1 cellular context compared by ENCODE assay signal in genomic region chr15:68268405-68268804, GRCh38.
TF ChIP-seq lines count a peak whose summit lies in the region.

No MANE protein-coding gene starts in this region.

TF ChIP-seq in IMR-90, 13 proteins besides CTCF, POLR2A, EP300 and RAD21:
- TF ChIP-seq ELK1 (IDR thresholded peaks at IDR 0.05; ENCODE audit: borderline replicate concordance, low read depth, low read length) (no peak), RFX5 (IDR thresholded peaks at IDR 0.05; ENCODE audit: low read depth, low read length) (no peak), FOS (IDR thresholded peaks at IDR 0.05; ENCODE audit: low read depth, low read length) (no peak), CEBPB (IDR thresholded peaks at IDR 0.05; ENCODE audit: low read depth, low read length) (no peak), USF2 (IDR thresholded peaks at IDR 0.05; ENCODE audit: low read depth, low read length) (no peak), BHLHE40 (IDR thresholded peaks at IDR 0.05; ENCODE audit: low read depth, low read length) (no peak), CHD1 (IDR thresholded peaks at IDR 0.05; ENCODE audit: low read depth, low read length) (no peak), MAFK (IDR thresholded peaks at IDR 0.05; ENCODE audit: low read depth, low read length) (no peak), MXI1 (IDR thresholded peaks at IDR 0.05; ENCODE audit: borderline replicate concordance, low read depth, low read length) (no peak), RCOR1 (IDR thresholded peaks at IDR 0.05; ENCODE audit: insufficient replicate concordance, low read length) (no peak), SMC3 (IDR thresholded peaks at IDR 0.05; ENCODE audit: low read depth, low read length) (no peak)
